ENCODE assay signal across 17 cellular contexts in genomic region chr9:84439253-84439652, GRCh38.
DNase-seq lines count a peak whose midpoint lies in the region; ATAC-seq and TF ChIP-seq lines count a peak whose summit lies in the region.
"Had no signal": no experiment of that assay in that cellular context is flagged by ENCODE, and none has a peak within 500 bp of the region (broad histone marks: within the 10 kb centered on the region; RNA-seq: fewer than 3 reads in every experiment).

No MANE protein-coding gene starts in this region.

- H2AFZ ChIP-seq in mammary epithelial cell (ENCODE audit: low read depth, low read length) = no peak overlapping the region

- H3K9me3 Mint-ChIP-seq in MCF 10A (ENCODE audit: unreplicated experiment) = peaks cover 8% of the 10 kb centered on the region
- H3K9me3 Mint-ChIP-seq in CD8-positive, alpha-beta T cell = no peaks in the 10 kb centered on the region
- H3K9me3 Mint-ChIP-seq: H9 had no signal

- DNase-seq in MCF 10A (ENCODE audit: unreplicated experiment) (no peak), mammary epithelial cell (no peak), adipocyte (ENCODE audit: low read depth) (peak; percentile 47), fibroblast of pulmonary artery (ENCODE audit: low read depth) (peak; percentile 30), 8988T (no peak), G401 (ENCODE audit: low spot score) (no peak), right atrium auricular region (ENCODE audit: low spot score) (no peak)
- no peak for DNase-seq in CD8-positive, alpha-beta T cell
- DNase-seq: DND-41, H9, NCI-H1417 treated with DMSO at 0.1 percent for 48 hours, NCI-H446 treated with DMSO at 0.1 percent for 48 hours had no signal

- H3K4me1 Mint-ChIP-seq in MCF 10A (ENCODE audit: insufficient read depth, unreplicated experiment) = peaks cover 8% of the 10 kb centered on the region
- H3K4me1 Mint-ChIP-seq in CD8-positive, alpha-beta T cell (ENCODE audit: low read depth) = no peaks in the 10 kb centered on the region
- H3K4me1 Mint-ChIP-seq: H9 had no signal

- no peak overlapping the region for H3K4me3 ChIP-seq in mammary epithelial cell (replicated peaks in 1 of 3; ENCODE audit: insufficient read depth in 1 of 3, low read depth in 2 of 3, low read length in 3 of 3)
- H3K4me3 ChIP-seq in adipocyte (ENCODE audit: low read length) = no peak overlapping the region
- H3K4me3 ChIP-seq in fibroblast of pulmonary artery (replicated peaks; ENCODE audit: low read depth, low read length) = no peak overlapping the region
- no peak overlapping the region for H3K4me3 ChIP-seq in CD8-positive, alpha-beta T cell (ENCODE audit: low read depth, low read length)
- no peak overlapping the region for H3K4me3 ChIP-seq in right atrium auricular region
- H3K4me3 ChIP-seq: BLaER1 treated with 17β-estradiol and CSF1 and Interleukin-3, amounts not matched to agents 10 nM and 100 nM; SK-N-MC had no signal

- H3K27me3 ChIP-seq in mammary epithelial cell (ENCODE audit: insufficient read depth, low read length) = no peaks in the 10 kb centered on the region
- no peaks in the 10 kb centered on the region for H3K27me3 ChIP-seq in adipocyte (replicated peaks; ENCODE audit: control insufficient read depth, insufficient read depth, low read length)
- H3K27me3 ChIP-seq in CD8-positive, alpha-beta T cell (ENCODE audit: insufficient read depth, low read length) = no peaks in the 10 kb centered on the region
- no peaks in the 10 kb centered on the region for H3K27me3 ChIP-seq in right atrium auricular region
- H3K27me3 ChIP-seq: BLaER1 treated with 17β-estradiol and CSF1 and Interleukin-3, amounts not matched to agents 10 nM and 100 nM had no signal

- in situ Hi-C loops in mammary epithelial cell (cut with MboI; ENCODE audit: low sequenced_read_pairs in 2 of 2) = no loop called here
- in situ Hi-C loops in G401 (cut with HindIII; ENCODE audit: low sequenced_read_pairs) = no loop called here

- no peak overlapping the region for H3K4me2 ChIP-seq in mammary epithelial cell (ENCODE audit: insufficient read depth, low read depth, low read length)

- WGBS in mammary epithelial cell (ENCODE audit: low coverage, missing lambda C conversion rate) = 39% methylated on average over 3 of the region's 3 CpGs

- H3K79me2 ChIP-seq in mammary epithelial cell (ENCODE audit: insufficient read depth, low read length) = no peaks in the 10 kb centered on the region

- H3K27ac ChIP-seq in mammary epithelial cell (ENCODE audit: insufficient read depth, low read depth, low read length) (no peak overlapping the region), right atrium auricular region (no peak overlapping the region)
- no peak overlapping the region for H3K27ac ChIP-seq in CD8-positive, alpha-beta T cell (ENCODE audit: low read depth, low read length)
- H3K27ac ChIP-seq: 22Rv1; BLaER1 treated with 17β-estradiol and CSF1 and Interleukin-3, amounts not matched to agents 10 nM and 100 nM; SK-N-MC had no signal

- no peak for TF ChIP-seq CTCF in MCF 10A (IDR thresholded peaks at IDR 0.05; ENCODE audit: unreplicated experiment)
- no peak for TF ChIP-seq CTCF in mammary epithelial cell (conservative IDR thresholded peaks at IDR 0.05 in 1 of 2, IDR thresholded peaks at IDR 0.05 in 1 of 2; ENCODE audit: extremely low read depth in 1 of 2, insufficient read depth in 1 of 2, low read depth in 1 of 2, low read length in 2 of 2)
- no peak for TF ChIP-seq CTCF in fibroblast of pulmonary artery (IDR thresholded peaks at IDR 0.05; ENCODE audit: low read length, missing control alignments)
- TF ChIP-seq CTCF in CD8-positive, alpha-beta T cell (IDR thresholded peaks at IDR 0.05) = no peak
- no peak for TF ChIP-seq CTCF in right atrium auricular region (IDR thresholded peaks at IDR 0.05)

- H3K36me3 ChIP-seq in mammary epithelial cell (ENCODE audit: insufficient read depth, low read length) (no peaks in the 10 kb centered on the region), adipocyte (ENCODE audit: control insufficient read depth, insufficient read depth, low read length, severe bottlenecking) (no peaks in the 10 kb centered on the region), right atrium auricular region (no peaks in the 10 kb centered on the region)
- H3K36me3 ChIP-seq in CD8-positive, alpha-beta T cell (ENCODE audit: insufficient read depth, low read length) = no peaks in the 10 kb centered on the region
- H3K36me3 ChIP-seq: BLaER1 treated with 17β-estradiol and CSF1 and Interleukin-3, amounts not matched to agents 10 nM and 100 nM had no signal

- no peak for ATAC-seq in CD8-positive, alpha-beta T cell
- ATAC-seq: Panc1, Right ventricle myocardium inferior had no signal

- dilution Hi-C loops in mammary epithelial cell (cut with HindIII; ENCODE audit: low sequenced_read_pairs) = no loop called here

- CTCF ChIA-PET in MCF 10A (lab: Yijun Ruan, JAX) (interaction anchor here (0.9 kb wide), 1 partner anchor 9 kb away, joined by 4 read pairs; no protein-coding TSS in a partner anchor), mammary epithelial cell (lab: Charles Lee; ENCODE audit: low non-redundant PET) (no interaction called here)
- CTCF ChIA-PET in CD8-positive, alpha-beta T cell (lab: Charles Lee) = no interaction called here

- H3K9me3 ChIP-seq in mammary epithelial cell (replicated peaks; ENCODE audit: insufficient read depth, low read length) (no peaks in the 10 kb centered on the region), adipocyte (ENCODE audit: control insufficient read depth, low read length) (peaks cover 4% of the 10 kb centered on the region), right atrium auricular region (no peaks in the 10 kb centered on the region)
- H3K9me3 ChIP-seq in CD8-positive, alpha-beta T cell (ENCODE audit: low read length) = no peaks in the 10 kb centered on the region

- intact Hi-C loops in MCF 10A (cut with micrococcal nuclease) = no loop called here
- intact Hi-C loops in mammary epithelial cell (cut with micrococcal nuclease) = no loop called here
- intact Hi-C loops in CD8-positive, alpha-beta T cell (cut with DNase I, micrococcal nuclease) = no loop called here

- no TSS peak for BruUV-seq in MCF 10A (replicated peaks; lab: Mats Ljungman, UMichigan)
- no TSS peak for BruUV-seq in mammary epithelial cell (replicated peaks; lab: Mats Ljungman, UMichigan)

- POLR2A ChIA-PET in MCF 10A (lab: Yijun Ruan, JAX) = interaction anchor here (0.6 to 0.7 kb wide), 2 partner anchors 8 to 10 kb away, joined by 4 read pairs; no protein-coding TSS in a partner anchor
- POLR2A ChIA-PET in CD8-positive, alpha-beta T cell (lab: Charles Lee) = interaction anchor here (0.6 kb wide), 1 partner anchor 1774 kb away, joined by 3 read pairs; no protein-coding TSS in a partner anchor

- peaks cover 3% of the 10 kb centered on the region for H3K27me3 Mint-ChIP-seq in MCF 10A (ENCODE audit: insufficient read depth, unreplicated experiment)
- peaks cover 2% of the 10 kb centered on the region for H3K27me3 Mint-ChIP-seq in CD8-positive, alpha-beta T cell (ENCODE audit: low read depth)

- no peaks in the 10 kb centered on the region for H3K4me1 ChIP-seq in mammary epithelial cell (ENCODE audit: insufficient read depth, low read length)
- H3K4me1 ChIP-seq in adipocyte (ENCODE audit: control insufficient read depth, insufficient read depth, low read length) = no peaks in the 10 kb centered on the region
- no peaks in the 10 kb centered on the region for H3K4me1 ChIP-seq in CD8-positive, alpha-beta T cell (ENCODE audit: insufficient read depth, low read length)
- peaks cover 0 to 10% of the 10 kb centered on the region in 2 donors for H3K4me1 ChIP-seq in right atrium auricular region

- H3K27ac Mint-ChIP-seq in MCF 10A (ENCODE audit: low read depth, unreplicated experiment) = peak overlapping the region; percentile 28
- H3K27ac Mint-ChIP-seq in CD8-positive, alpha-beta T cell = no peak overlapping the region
- H3K27ac Mint-ChIP-seq: H9 had no signal

- no peaks in the 10 kb centered on the region for H3K36me3 Mint-ChIP-seq in MCF 10A (ENCODE audit: insufficient read depth, unreplicated experiment)
- no peaks in the 10 kb centered on the region for H3K36me3 Mint-ChIP-seq in CD8-positive, alpha-beta T cell

- H3K4me3 Mint-ChIP-seq in MCF 10A (ENCODE audit: unreplicated experiment) = no peak overlapping the region
- no peak overlapping the region for H3K4me3 Mint-ChIP-seq in CD8-positive, alpha-beta T cell
- H3K4me3 Mint-ChIP-seq: H9 had no signal

- H3K9ac ChIP-seq in mammary epithelial cell (ENCODE audit: insufficient read depth, low read length) (no peak overlapping the region), adipocyte (ENCODE audit: low read length) (no peak overlapping the region)
- H3K9ac ChIP-seq: BLaER1 treated with 17β-estradiol and CSF1 and Interleukin-3, amounts not matched to agents 10 nM and 100 nM had no signal

- H4K20me1 ChIP-seq in mammary epithelial cell (ENCODE audit: insufficient read depth, low read length) = no peaks in the 10 kb centered on the region
- H4K20me1 ChIP-seq: BLaER1 treated with 17β-estradiol and CSF1 and Interleukin-3, amounts not matched to agents 10 nM and 100 nM had no signal

Comparison
In these comparisons a context has a peak if more than half of its experiments do, and no peak if none do; other contexts are left out.
1. DNase-seq: peak in adipocyte (single experiment) and fibroblast of pulmonary artery (single experiment); none in MCF 10A (single experiment), mammary epithelial cell (single experiment), 8988T (single experiment), G401 (single experiment), CD8-positive, alpha-beta T cell (0 of 7) and right atrium auricular region (single experiment).